In the genomic region with DNA sequence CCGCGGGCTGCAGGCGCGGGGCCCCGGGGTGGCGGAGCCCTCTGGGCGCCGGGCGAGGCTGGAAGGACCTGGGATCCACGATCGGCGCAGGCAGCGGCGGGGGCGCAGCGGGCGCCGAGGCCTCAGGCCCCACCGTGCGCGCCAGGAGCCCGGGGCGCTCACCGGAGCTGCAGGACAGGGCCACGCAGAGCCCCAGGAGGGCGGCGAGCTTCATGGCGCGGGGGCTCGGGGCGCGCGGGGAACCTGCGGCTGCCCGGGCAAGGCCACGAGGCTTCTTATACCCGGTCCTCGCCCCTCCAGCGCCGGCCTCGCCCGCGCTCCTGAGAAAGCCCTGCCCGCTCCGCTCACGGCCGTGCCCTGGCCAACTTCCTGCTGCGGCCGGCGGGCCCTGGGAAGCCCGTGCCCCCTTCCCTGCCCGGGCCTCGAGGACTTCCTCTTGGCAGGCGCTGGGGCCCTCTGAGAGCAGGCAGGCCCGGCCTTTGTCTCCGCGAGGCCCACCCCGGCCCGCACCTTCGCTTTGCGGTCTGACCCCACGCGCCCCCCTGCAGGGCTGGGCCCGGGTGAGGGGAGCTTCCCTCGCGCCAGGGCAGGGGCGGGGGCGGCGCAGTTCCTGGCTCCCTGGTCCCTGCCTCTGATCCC, we compare ENCODE assay signal across 9 cellular contexts. TPM values are rescaled to one million over a fixed set of nuclear protein-coding genes. Genes with fewer than 3 reads are reported as not detected.
DNase-seq lines count a peak whose midpoint lies in the region; ATAC-seq and TF ChIP-seq lines count a peak whose summit lies in the region.
"Had no signal": no experiment of that assay in that cellular context is flagged by ENCODE, and none has a peak within 500 bp of the region (broad histone marks: within the 10 kb centered on the region; RNA-seq: fewer than 3 reads in every experiment).

A gene with protein sequence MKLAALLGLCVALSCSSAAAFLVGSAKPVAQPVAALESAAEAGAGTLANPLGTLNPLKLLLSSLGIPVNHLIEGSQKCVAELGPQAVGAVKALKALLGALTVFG (minus strand): TSS at position 251 of the 639 bp plus-strand sequence. CDS start 37 bp downstream, at position 214.

- no peak for ATAC-seq in activated CD8-positive, alpha-beta memory T cell treated with anti-CD3 and anti-CD28 coated beads, Interleukin-2, amount 10 ng/mL, durations not matched to agents 7 days and 5 days
- ATAC-seq in lung (ENCODE audit: insufficient read depth, low FRiP score) = no peak
- no peak for ATAC-seq in GM21737 (IDR thresholded peaks at IDR 0.05; ENCODE audit: unreplicated experiment)

- H3K27ac Mint-ChIP-seq in activated CD8-positive, alpha-beta memory T cell treated with anti-CD3 and anti-CD28 coated beads, Interleukin-2, amount 10 ng/mL, durations not matched to agents 7 days and 5 days = no peak within 1 kb of the TSS

- H3K4me1 ChIP-seq in lung (ENCODE audit: control insufficient read depth in 2 of 2, insufficient read depth in 2 of 2, low read length in 2 of 2) (peaks cover 0 to 17% of the 10 kb centered on the region in 2 donors), thymus (ENCODE audit: control insufficient read depth, insufficient read depth, low read length) (peaks cover 2% of the 10 kb centered on the region)

- no peaks in the 10 kb centered on the region for H3K36me3 ChIP-seq in lung (ENCODE audit: control insufficient read depth in 2 of 2, insufficient read depth in 2 of 2, low read length in 2 of 2)
- H3K36me3 ChIP-seq in thymus (ENCODE audit: control insufficient read depth, insufficient read depth) = no peaks in the 10 kb centered on the region

- H3K9me3 ChIP-seq in lung (ENCODE audit: control insufficient read depth in 2 of 2, insufficient read depth in 1 of 2, low read length in 1 of 2) = peaks cover 0 to 3% of the 10 kb centered on the region in 2 donors
- H3K9me3 ChIP-seq in thymus (ENCODE audit: control insufficient read depth) = no peaks in the 10 kb centered on the region

- peaks cover 2% of the 10 kb centered on the region for H3K36me3 Mint-ChIP-seq in activated CD8-positive, alpha-beta memory T cell treated with anti-CD3 and anti-CD28 coated beads, Interleukin-2, amount 10 ng/mL, durations not matched to agents 7 days and 5 days

- WGBS in lung, 2 donors = 2 to 6% methylated on average over 40 to 69 of the region's 69 CpGs
- 6% methylated on average over 69 of the region's 69 CpGs for WGBS in thymus

- no peaks in the 10 kb centered on the region for H3K9me3 Mint-ChIP-seq in activated CD8-positive, alpha-beta memory T cell treated with anti-CD3 and anti-CD28 coated beads, Interleukin-2, amount 10 ng/mL, durations not matched to agents 7 days and 5 days (ENCODE audit: low read depth)

- no peak for TF ChIP-seq CTCF in lung (IDR thresholded peaks at IDR 0.05; ENCODE audit: control extremely low read depth, extremely low read depth)

- peak; percentile 22 for DNase-seq in activated CD8-positive, alpha-beta memory T cell treated with anti-CD3 and anti-CD28 coated beads, Interleukin-2, amount 10 ng/mL, durations not matched to agents 7 days and 5 days
- no peak for DNase-seq in activated CD8-positive, alpha-beta memory T cell treated with anti-CD3 and anti-CD28 coated beads, Interleukin-2, amount 50 U/mL, for 4 hours
- DNase-seq in astrocyte of the hippocampus (ENCODE audit: low read depth, low spot score) (peak; percentile 40), lung (ENCODE audit: low spot score) (peak; percentile 34), SW 1271 (lab: John Stamatoyannopoulos, UW) (no peak), NCI-H2029 treated with DMSO at 0.1 percent for 48 hours (lab: John Stamatoyannopoulos, UW) (no peak)
- DNase-seq: effector CD4-positive, alpha-beta T cell had no signal

- CTCF ChIA-PET in activated CD8-positive, alpha-beta memory T cell treated with anti-CD3 and anti-CD28 coated beads, Interleukin-2, amount 10 ng/mL, durations not matched to agents 7 days and 5 days (lab: Charles Lee) = no interaction called here

- H3K27ac ChIP-seq in lung (ENCODE audit: low read depth in 1 of 2, low read length in 1 of 2) (no peak within 1 kb of the TSS), thymus (ENCODE audit: low read depth) (no peak within 1 kb of the TSS)

- H3K27me3 Mint-ChIP-seq in activated CD8-positive, alpha-beta memory T cell treated with anti-CD3 and anti-CD28 coated beads, Interleukin-2, amount 10 ng/mL, durations not matched to agents 7 days and 5 days = peaks cover 43% of the 10 kb centered on the region

- no peak within 1 kb of the TSS for H3K4me3 Mint-ChIP-seq in activated CD8-positive, alpha-beta memory T cell treated with anti-CD3 and anti-CD28 coated beads, Interleukin-2, amount 10 ng/mL, durations not matched to agents 7 days and 5 days

- peaks cover 9% of the 10 kb centered on the region for H3K4me1 Mint-ChIP-seq in activated CD8-positive, alpha-beta memory T cell treated with anti-CD3 and anti-CD28 coated beads, Interleukin-2, amount 10 ng/mL, durations not matched to agents 7 days and 5 days

- H3K4me3 ChIP-seq in lung = peak within 1 kb of the TSS; percentile 10
- peak within 1 kb of the TSS; percentile 14 for H3K4me3 ChIP-seq in thymus (ENCODE audit: low read length)

- peaks cover 12% of the 10 kb centered on the region for H3K27me3 ChIP-seq in lung (ENCODE audit: control insufficient read depth, insufficient read depth)
- H3K27me3 ChIP-seq in thymus (ENCODE audit: control insufficient read depth, insufficient read depth) = peaks cover 39% of the 10 kb centered on the region

RNA-seq across cellular contexts. Expression of the gene that starts here (rescaled TPM):
- total RNA-seq in activated CD8-positive, alpha-beta memory T cell treated with anti-CD3 and anti-CD28 coated beads, Interleukin-2, amount 10 ng/mL, durations not matched to agents 7 days and 5 days = not detected
- 1,000 to 10,000 TPM in 1 of 2 donors, 100 to 1,000 TPM in 1; 119 to 1,453 TPM for total RNA-seq in lung
- 1,000 to 10,000 TPM in 1 of 2 donors, 100 to 1,000 TPM in 1; 595 to 3,799 TPM for polyA plus RNA-seq in lung
- 2.1 TPM for polyA plus RNA-seq in thymus

Comparison
In these comparisons a context has a peak if more than half of its experiments do, and no peak if none do; other contexts are left out.
1. RNA of the gene that starts here (total RNA-seq): 119 to 1,453 TPM in lung; not detected in activated CD8-positive, alpha-beta memory T cell treated with anti-CD3 and anti-CD28 coated beads, Interleukin-2, amount 10 ng/mL, durations not matched to agents 7 days and 5 days; every median in the first group is over 10 times any median in the second.
2. RNA of the gene that starts here (polyA plus RNA-seq): 595 to 3,799 TPM in lung; 2.1 TPM in thymus (single experiment); every median in the first group is over 100 times any median in the second.
3. Peak in DNase-seq in activated CD8-positive, alpha-beta memory T cell treated with anti-CD3 and anti-CD28 coated beads, Interleukin-2, amount 10 ng/mL, durations not matched to agents 7 days and 5 days; RNA of the gene not detected or under 1 TPM.
4. DNase-seq: peak in astrocyte of the hippocampus (single experiment) and lung (single experiment); none in activated CD8-positive, alpha-beta memory T cell treated with anti-CD3 and anti-CD28 coated beads, Interleukin-2, amount 50 U/mL, for 4 hours (single experiment), SW 1271 (0 of 2) and NCI-H2029 treated with DMSO at 0.1 percent for 48 hours (single experiment).